ENCODE assay signal across 1 cellular context in genomic region chr1:184773762-184774320, GRCh38.
TF ChIP-seq lines count a peak whose summit lies in the region.

No MANE protein-coding gene starts in this region.

TF ChIP-seq in K562, 482 proteins besides CTCF, POLR2A, EP300 and RAD21 (continued from another document and continues in another):
- TF ChIP-seq MITF (IDR thresholded peaks at IDR 0.05) (no peak), GABPB1 (CRISPR knock-in tag; IDR thresholded peaks at IDR 0.05) (no peak), CUX1 (CRISPR knock-in tag; IDR thresholded peaks at IDR 0.05) (no peak), ERF (CRISPR knock-in tag; IDR thresholded peaks at IDR 0.05) (no peak), ZNF311 (CRISPR knock-in tag; IDR thresholded peaks at IDR 0.05) (no peak), ATF1 (CRISPR knock-in tag; IDR thresholded peaks at IDR 0.05) (no peak), ATF1 (tag; IDR thresholded peaks at IDR 0.05) (0 out of 2 replicates have a peak, but pooled peaks have one; percentile 10), ZBTB49 (CRISPR knock-in tag; IDR thresholded peaks at IDR 0.05; ENCODE audit: borderline replicate concordance) (no peak), EHMT2 (IDR thresholded peaks at IDR 0.05) (no peak), TSHZ1 (CRISPR knock-in tag; IDR thresholded peaks at IDR 0.05) (no peak), HMG20B (CRISPR knock-in tag; IDR thresholded peaks at IDR 0.05) (no peak), CEBPB (tag; IDR thresholded peaks at IDR 0.05) (no peak), HBP1 (CRISPR knock-in tag; IDR thresholded peaks at IDR 0.05) (no peak), BHLHE40 (IDR thresholded peaks at IDR 0.05; ENCODE audit: low read length) (peak; percentile 83), COPS2 (conservative IDR thresholded peaks at IDR 0.05) (no peak), ZFP1 (CRISPR knock-in tag; IDR thresholded peaks at IDR 0.05) (no peak), RUNX1 (IDR thresholded peaks at IDR 0.05; ENCODE audit: low read depth) (no peak), MAX (CRISPR knock-in tag; IDR thresholded peaks at IDR 0.05) (peak; percentile 40; the same call in 1 of the 2 replicates), ZNF79 (CRISPR knock-in tag; IDR thresholded peaks at IDR 0.05; ENCODE audit: low read depth) (no peak), HNRNPL (IDR thresholded peaks at IDR 0.05; ENCODE audit: low read depth, low read length) (no peak), TBL1XR1 (IDR thresholded peaks at IDR 0.05; ENCODE audit: low read length in 2 of 2) (no peak), SMAD4 (CRISPR knock-in tag; conservative IDR thresholded peaks at IDR 0.05) (0 out of 2 replicates have a peak, but pooled peaks have one; percentile 47), TAF15 (IDR thresholded peaks at IDR 0.05; ENCODE audit: low read depth, low read length) (no peak), ZNF23 (CRISPR knock-in tag; IDR thresholded peaks at IDR 0.05) (no peak), ZNF740 (CRISPR knock-in tag; IDR thresholded peaks at IDR 0.05) (no peak), ZNF740 (tag; IDR thresholded peaks at IDR 0.05) (no peak), ZBTB1 (CRISPR knock-in tag; IDR thresholded peaks at IDR 0.05; ENCODE audit: borderline replicate concordance, low read depth) (no peak), STAT5A (IDR thresholded peaks at IDR 0.05; ENCODE audit: borderline replicate concordance, low read length) (no peak), YBX1 (IDR thresholded peaks at IDR 0.05) (no peak), NR2C1 (IDR thresholded peaks at IDR 0.05) (peak; percentile 85), NR2C1 (tag; IDR thresholded peaks at IDR 0.05) (peak; percentile 88), ZNF57 (CRISPR knock-in tag; IDR thresholded peaks at IDR 0.05) (no peak), ZBED1 (IDR thresholded peaks at IDR 0.05) (no peak), HNRNPK (IDR thresholded peaks at IDR 0.05; ENCODE audit: low read depth, low read length, poor library complexity, severe bottlenecking) (no peak), L3MBTL2 (IDR thresholded peaks at IDR 0.05) (peak; percentile 91), CREM (IDR thresholded peaks at IDR 0.05; ENCODE audit: low read depth) (no peak), EWSR1 (IDR thresholded peaks at IDR 0.05; ENCODE audit: borderline replicate concordance, low read depth, partially characterized antibody) (no peak), SNRNP70 (optimal IDR thresholded peaks at IDR 0.05; ENCODE audit: low read depth, low read length) (no peak), ZNF764 (CRISPR knock-in tag; IDR thresholded peaks at IDR 0.05; ENCODE audit: low read depth) (no peak), TEAD2 (tag; IDR thresholded peaks at IDR 0.05) (no peak), HSF4 (CRISPR knock-in tag; IDR thresholded peaks at IDR 0.05; ENCODE audit: borderline replicate concordance) (no peak), STAT6 (CRISPR knock-in tag; IDR thresholded peaks at IDR 0.05) (no peak), HDAC6 (IDR thresholded peaks at IDR 0.05; ENCODE audit: low read depth, low read length) (no peak), SNAPC5 (CRISPR knock-in tag; IDR thresholded peaks at IDR 0.05) (no peak), TAF7 (tag; IDR thresholded peaks at IDR 0.05) (no peak), GTF2B (IDR thresholded peaks at IDR 0.05; ENCODE audit: extremely low read depth, insufficient read length) (no peak)
